Comparison of ENCODE assay signal across 29 cellular contexts in genomic region chr2:106184394-106184793, GRCh38. TPM values are rescaled to one million over a fixed set of nuclear protein-coding genes. Genes with fewer than 3 reads are reported as not detected.
DNase-seq lines count a peak whose midpoint lies in the region; ATAC-seq and TF ChIP-seq lines count a peak whose summit lies in the region.
"Had no signal": no experiment of that assay in that cellular context is flagged by ENCODE, and none has a peak within 500 bp of the region (broad histone marks: within the 10 kb centered on the region; RNA-seq: fewer than 3 reads in every experiment).

No MANE protein-coding gene starts in this region.

- H3K36me3 ChIP-seq in trophoblast cell (ENCODE audit: control insufficient read depth in 1 of 2, insufficient read depth in 2 of 2, low read length in 2 of 2) (peaks cover 1 to 3% of the 10 kb centered on the region in 2 experiments), SJCRH30 (peaks cover 13% of the 10 kb centered on the region; the same call in 1 of the 2 replicates)
- H3K36me3 ChIP-seq: esophagus muscularis mucosa, heart left ventricle, lower lobe of right lung, MG63, pancreas, tibial artery had no signal

- no CpG with 5 or more reads among the region's 2 CpGs for WGBS in trophoblast cell (ENCODE audit: extremely low coverage, insufficient coverage, insufficient read length)

- H3K27me3 Mint-ChIP-seq in CD4-positive, alpha-beta T cell: no peaks in the 10 kb centered on the region
- no peaks in the 10 kb centered on the region for H3K27me3 Mint-ChIP-seq in activated naive CD8-positive, alpha-beta T cell treated with anti-CD3 and anti-CD28 coated beads for 36 hours
- H3K27me3 Mint-ChIP-seq: activated CD4-positive, alpha-beta T cell treated with anti-CD3 and anti-CD28 coated beads, Interleukin-2, amount 10 ng/mL, durations not matched to agents 7 days and 5 days had no signal

- peak overlapping the region; percentile 36 for H3K4me3 Mint-ChIP-seq in CD4-positive, alpha-beta T cell
- H3K4me3 Mint-ChIP-seq in activated naive CD8-positive, alpha-beta T cell treated with anti-CD3 and anti-CD28 coated beads for 36 hours: no peak overlapping the region
- H3K4me3 Mint-ChIP-seq: activated CD4-positive, alpha-beta T cell treated with anti-CD3 and anti-CD28 coated beads, Interleukin-2, amount 10 ng/mL, durations not matched to agents 7 days and 5 days; endodermal cell; H9 had no signal

- no peak overlapping the region for H3K23ac ChIP-seq in trophoblast cell (ENCODE audit: low read length)

- no peak overlapping the region for H2BK120ac ChIP-seq in trophoblast cell (ENCODE audit: insufficient read depth, low read length, poor library complexity)

- H4K8ac ChIP-seq in trophoblast cell (ENCODE audit: low read depth, low read length): no peak overlapping the region

- H3K9ac ChIP-seq in trophoblast cell (ENCODE audit: low read length): no peak overlapping the region
- H3K9ac ChIP-seq: SK-N-SH had no signal

- no peak overlapping the region for H3K4me2 ChIP-seq in trophoblast cell (ENCODE audit: low read length)
- H3K4me2 ChIP-seq: SK-N-SH had no signal

- no peak for TF ChIP-seq POLR2A in NB4 (IDR thresholded peaks at IDR 0.05; ENCODE audit: extremely low read depth, insufficient read length)

- H2AK5ac ChIP-seq in trophoblast cell (ENCODE audit: low read length): no peak overlapping the region

- peak; percentile 52 for ATAC-seq in CD4-positive, alpha-beta T cell (ENCODE audit: poor library complexity)
- ATAC-seq in GM18907 (IDR thresholded peaks at IDR 0.05; ENCODE audit: unreplicated experiment): no peak
- ATAC-seq: foreskin keratinocyte, heart left ventricle, lower lobe of right lung, pancreas had no signal

- H3K9me3 Mint-ChIP-seq in CD4-positive, alpha-beta T cell: no peaks in the 10 kb centered on the region
- H3K9me3 Mint-ChIP-seq in activated naive CD8-positive, alpha-beta T cell treated with anti-CD3 and anti-CD28 coated beads for 36 hours: no peaks in the 10 kb centered on the region
- H3K9me3 Mint-ChIP-seq: activated CD4-positive, alpha-beta T cell treated with anti-CD3 and anti-CD28 coated beads, Interleukin-2, amount 10 ng/mL, durations not matched to agents 7 days and 5 days; activated naive CD4-positive, alpha-beta T cell treated with anti-CD3 and anti-CD28 coated beads, Interleukin-2, amount 50 U/mL, for 72 hours; endodermal cell; H9 had no signal

- H2BK5ac ChIP-seq in trophoblast cell (ENCODE audit: low read depth, low read length, poor library complexity): no peak overlapping the region

- no peaks in the 10 kb centered on the region for H3K9me3 ChIP-seq in CD4-positive, alpha-beta T cell (ENCODE audit: control insufficient read depth, low read length)
- no peaks in the 10 kb centered on the region for H3K9me3 ChIP-seq in trophoblast cell (ENCODE audit: insufficient read depth, low read depth, low read length)
- H3K9me3 ChIP-seq in SJCRH30 (replicated peaks): no peaks in the 10 kb centered on the region
- H3K9me3 ChIP-seq: esophagus muscularis mucosa, heart left ventricle, lower lobe of right lung, MG63, pancreas, SK-N-SH, tibial artery had no signal

- H3K4me1 ChIP-seq in trophoblast cell (ENCODE audit: control insufficient read depth in 1 of 2, insufficient read depth in 2 of 2, low read length in 2 of 2) (no peaks in the 10 kb centered on the region), SJCRH30 (no peaks in the 10 kb centered on the region)
- H3K4me1 ChIP-seq: foreskin keratinocyte, pancreas had no signal

- H3K4me3 ChIP-seq in NB4 (ENCODE audit: low read depth, low read length) (no peak overlapping the region), trophoblast cell (ENCODE audit: low read depth, low read length) (no peak overlapping the region), SJCRH30 (no peak overlapping the region)
- H3K4me3 ChIP-seq: heart left ventricle, lower lobe of right lung, MG63, pancreas, skin epidermis, tibial artery had no signal

- no peak overlapping the region for H3K14ac ChIP-seq in trophoblast cell (ENCODE audit: low read length)

- no peak overlapping the region for H3K27ac ChIP-seq in CD4-positive, alpha-beta T cell (ENCODE audit: low read depth, low read length)
- no peak overlapping the region for H3K27ac ChIP-seq in trophoblast cell (ENCODE audit: low read depth, low read length)
- H3K27ac ChIP-seq in SJCRH30: no peak overlapping the region
- H3K27ac ChIP-seq: C4-2B, foreskin keratinocyte, heart left ventricle, lower lobe of right lung, pancreas, skin epidermis, VCaP had no signal

- H2AFZ ChIP-seq in trophoblast cell (ENCODE audit: insufficient read depth, low read length, poor library complexity): no peak overlapping the region

- H3K4me1 Mint-ChIP-seq in CD4-positive, alpha-beta T cell (ENCODE audit: low read depth): peaks cover 85% of the 10 kb centered on the region
- H3K4me1 Mint-ChIP-seq in activated naive CD8-positive, alpha-beta T cell treated with anti-CD3 and anti-CD28 coated beads for 36 hours: peaks cover 70% of the 10 kb centered on the region

- no peak overlapping the region for H3K18ac ChIP-seq in trophoblast cell (ENCODE audit: low read length)

- H4K91ac ChIP-seq in trophoblast cell (ENCODE audit: low read depth, low read length): no peak overlapping the region

- no peaks in the 10 kb centered on the region for H3K79me1 ChIP-seq in trophoblast cell (ENCODE audit: low read length)

- H4K12ac ChIP-seq in trophoblast cell (ENCODE audit: low read depth, low read length): no peak overlapping the region

- CTCF ChIA-PET in CD4-positive, alpha-beta T cell (lab: Charles Lee): no interaction called here
- CTCF ChIA-PET in GM10248 (lab: Yijun Ruan, JAX): interaction anchor here (1.3 to 3.2 kb wide), 2 partner anchors 18 to 45 kb away, joined by 3 to 16 read pairs; no protein-coding TSS in a partner anchor

- H2BK12ac ChIP-seq in trophoblast cell (ENCODE audit: low read length): no peak overlapping the region

- H3K27ac Mint-ChIP-seq in CD4-positive, alpha-beta T cell: peak overlapping the region; percentile 50
- H3K27ac Mint-ChIP-seq in activated naive CD8-positive, alpha-beta T cell treated with anti-CD3 and anti-CD28 coated beads for 36 hours: peak overlapping the region; percentile 44
- H3K27ac Mint-ChIP-seq: activated CD4-positive, alpha-beta T cell treated with anti-CD3 and anti-CD28 coated beads, Interleukin-2, amount 10 ng/mL, durations not matched to agents 7 days and 5 days; activated naive CD4-positive, alpha-beta T cell treated with anti-CD3 and anti-CD28 coated beads, Interleukin-2, amount 50 U/mL, for 72 hours; endodermal cell; H9 had no signal

- no peaks in the 10 kb centered on the region for H3K27me3 ChIP-seq in CD4-positive, alpha-beta T cell (ENCODE audit: control insufficient read depth, insufficient read depth, low read length)
- H3K27me3 ChIP-seq in trophoblast cell (ENCODE audit: insufficient read depth, low read length) (no peaks in the 10 kb centered on the region), SJCRH30 (no peaks in the 10 kb centered on the region)
- H3K27me3 ChIP-seq: esophagus muscularis mucosa, foreskin keratinocyte, heart left ventricle, MG63, pancreas, tibial artery had no signal

- POLR2A ChIA-PET in CD4-positive, alpha-beta T cell (lab: Charles Lee): interaction anchor here (5.2 kb wide), 1 partner anchor 24 kb away, joined by 31 read pairs; no protein-coding TSS in a partner anchor
- POLR2A ChIA-PET in GM10248 (lab: Yijun Ruan, JAX): no interaction called here

- DNase-seq in CD4-positive, alpha-beta T cell: no peak
- DNase-seq in NB4 (ENCODE audit: low read depth) (peak; percentile 20), trophoblast cell (no peak), GM10248 (ENCODE audit: extremely low spot score) (no peak), SJCRH30 (no peak)
- no peak for DNase-seq in activated naive CD8-positive, alpha-beta T cell treated with anti-CD3 and anti-CD28 coated beads for 36 hours
- DNase-seq: activated CD4-positive, alpha-beta T cell treated with anti-CD3 and anti-CD28 coated beads, Interleukin-2, amount 10 ng/mL, durations not matched to agents 7 days and 5 days; EL; endodermal cell; foreskin keratinocyte; H9; heart left ventricle; kidney glomerular epithelial cell; lower lobe of right lung; MG63; NCI-H1436 treated with DMSO at 0.1 percent for 48 hours; NCI-H446 treated with DMSO at 0.1 percent for 48 hours; NCI-H82; pancreas; retina; SK-N-SH; stimulated activated CD8-positive, alpha-beta memory T cell treated with anti-CD3 and anti-CD28 coated beads, Interleukin-4, amount 100 ng/mL, for 48 hours; tibial artery had no signal

- H3K36me3 Mint-ChIP-seq in CD4-positive, alpha-beta T cell (ENCODE audit: low read depth): peaks cover 18% of the 10 kb centered on the region
- H3K36me3 Mint-ChIP-seq in activated naive CD8-positive, alpha-beta T cell treated with anti-CD3 and anti-CD28 coated beads for 36 hours: peaks cover 46% of the 10 kb centered on the region

- H3K79me2 ChIP-seq in trophoblast cell (ENCODE audit: control insufficient read depth, insufficient read depth, low read length, poor library complexity): peaks cover 6% of the 10 kb centered on the region

- no peak for TF ChIP-seq CTCF in CD4-positive, alpha-beta T cell (IDR thresholded peaks at IDR 0.05)
- TF ChIP-seq CTCF in NB4 (IDR thresholded peaks at IDR 0.05; ENCODE audit: low read depth, low read length): no peak
- TF ChIP-seq CTCF in GM10248 (IDR thresholded peaks at IDR 0.05; ENCODE audit: control extremely low read depth, extremely low read depth, low read depth, missing control alignments): no peak

- intact Hi-C loops in CD4-positive, alpha-beta T cell (cut with DNase I, micrococcal nuclease): no loop called here

- H3K4ac ChIP-seq in trophoblast cell (ENCODE audit: low read depth, low read length): peak overlapping the region; percentile 37

RNA-seq across cellular contexts. Expression of gene UXS1, which starts 9.7 kb away (rescaled TPM):
- 10 to 100 TPM; 59.3 to 67.1 TPM for total RNA-seq in CD4-positive, alpha-beta T cell
- total RNA-seq in activated naive CD8-positive, alpha-beta T cell treated with anti-CD3 and anti-CD28 coated beads for 36 hours: 10 to 100 TPM; 43.4 to 44.5 TPM
- polyA plus RNA-seq in trophoblast cell (2013): 49.0 and 50.2 TPM in 2 replicates
- 47.3 and 48.8 TPM in 2 replicates for total RNA-seq in SJCRH30 (2014; rRNA removed; shearing (Covaris generic))
